15 cellular contexts compared by ENCODE assay signal in genomic region chr15:82650046-82650670, GRCh38. TPM values are rescaled to one million over a fixed set of nuclear protein-coding genes. Genes with fewer than 3 reads are reported as not detected.
"Had no signal": no experiment of that assay in that cellular context is flagged by ENCODE, and none has a peak within 500 bp of the region (broad histone marks: within the 10 kb centered on the region; RNA-seq: fewer than 3 reads in every experiment).

No MANE protein-coding gene starts in this region.

- ATAC-seq: activated T-cell treated with anti-CD3 and anti-CD28 coated beads, Interleukin-2, amount 50 U/mL, for 4 hours; esophagus mucosa; heart right ventricle; stimulated activated naive CD8-positive, alpha-beta T cell treated with anti-CD3 and anti-CD28 coated beads, Interleukin-15, Interleukin-2, amounts not matched to agents 100 U/mL and 50 U/mL, for 24 hours had no signal

- DNase-seq: activated CD4-positive, alpha-beta memory T cell treated with anti-CD3 and anti-CD28 coated beads for 36 hours; activated effector memory CD4-positive, alpha-beta T cell treated with anti-CD3 and anti-CD28 coated beads, Interleukin-2, amount 50 U/mL, for 16 hours; activated T-cell treated with anti-CD3 and anti-CD28 coated beads, Interleukin-2, amount 50 U/mL, for 4 hours; brain microvascular endothelial cell; foreskin fibroblast; heart right ventricle; stimulated activated CD4-positive, alpha-beta T cell treated with anti-CD3 and anti-CD28 coated beads, Interleukin-4, amount 100 ng/mL, for 1 hour; stimulated activated CD8-positive, alpha-beta memory T cell treated with anti-CD3 and anti-CD28 coated beads, Interleukin-4, amount 100 ng/mL, for 48 hours; stimulated activated naive CD8-positive, alpha-beta T cell treated with anti-CD3 and anti-CD28 coated beads, Interleukin-15, Interleukin-2, amounts not matched to agents 100 U/mL and 50 U/mL, for 24 hours had no signal

- H3K4me3 ChIP-seq: heart right ventricle, thoracic aorta had no signal

- H3K9me3 ChIP-seq: heart right ventricle, neutrophil, thoracic aorta had no signal

- H3K36me3 ChIP-seq: brain microvascular endothelial cell, heart right ventricle, neutrophil, thoracic aorta had no signal

- H3K27ac ChIP-seq: brain microvascular endothelial cell, heart right ventricle, neutrophil, thoracic aorta, VCaP had no signal

RNA-seq across cellular contexts. Expression of gene CPEB1, which starts 3.0 kb away (rescaled TPM):
- total RNA-seq: dermis microvascular lymphatic vessel endothelial cell had no signal

RNA-seq across cellular contexts. Expression of gene AP3B2, which starts 59.5 kb away (rescaled TPM):
- total RNA-seq: dermis microvascular lymphatic vessel endothelial cell, myocyte had no signal
